In genomic region chr10:30425336-30426075, GRCh38 we compare ENCODE assay signal across 1 cellular context.
TF ChIP-seq lines count a peak whose summit lies in the region.

No MANE protein-coding gene starts in this region.

TF ChIP-seq in GM12878, 131 proteins besides CTCF, POLR2A, EP300 and RAD21:
- TF ChIP-seq KAT2A (conservative IDR thresholded peaks at IDR 0.05; ENCODE audit: control insufficient read depth, low read depth, low read length) (no peak), ZNF687 (IDR thresholded peaks at IDR 0.05) (peak; percentile 68), CEBPZ (IDR thresholded peaks at IDR 0.05; ENCODE audit: low read depth, low read length) (no peak), PRDM15 (CRISPR knock-in tag; IDR thresholded peaks at IDR 0.05) (0 out of 2 replicates have a peak, but pooled peaks have one; percentile 61), ZNF592 (IDR thresholded peaks at IDR 0.05) (peak; percentile 92)
